In genomic region chr19:50383852-50384684, GRCh38 we compare ENCODE assay signal across 8 cellular contexts. TPM values are rescaled to one million over a fixed set of nuclear protein-coding genes. Genes with fewer than 3 reads are reported as not detected.
DNase-seq lines count a peak whose midpoint lies in the region; TF ChIP-seq lines count a peak whose summit lies in the region.

TSS of gene POLD1 (plus strand) at chr19:50384347. CDS start at chr19:50398852, 14,505 bp downstream.

- H3K27ac ChIP-seq in neuronal stem cell (replicated peaks; ENCODE audit: low read length) = peak within 1 kb of the TSS; percentile 83

- H3K4me1 ChIP-seq in neuronal stem cell (ENCODE audit: control insufficient read depth in 2 of 2, insufficient read depth in 1 of 2, low read depth in 1 of 2, low read length in 2 of 2) = peaks cover 8 to 12% of the 10 kb centered on the region in 2 donors

- WGBS in neuronal stem cell (ENCODE audit: extremely low coverage in 2 of 2, insufficient read length in 2 of 2, insufficient replicate concordance in 1 of 2), 2 donors = no CpG with 5 or more reads among the region's 78 CpGs

- H2BK120ac ChIP-seq in neuronal stem cell (ENCODE audit: low read depth, low read length) = no peak within 1 kb of the TSS

- no peak within 1 kb of the TSS for H2BK5ac ChIP-seq in neuronal stem cell (ENCODE audit: low read length)

- CTCF ChIA-PET in HEK293T (lab: Yijun Ruan, JAX) = interaction anchor here (1.3 to 2.2 kb wide), 2 partner anchors 15 to 172 kb away, joined by 3 to 4 read pairs; no protein-coding TSS in a partner anchor

- no peak for TF ChIP-seq CTCF in subcutaneous adipose tissue (IDR thresholded peaks at IDR 0.05; ENCODE audit: low read depth)

- H3K36me3 ChIP-seq in neuronal stem cell (replicated peaks in 1 of 2; ENCODE audit: control insufficient read depth in 2 of 2, insufficient read depth in 2 of 2, low read length in 2 of 2) = peaks cover 44 to 68% of the 10 kb centered on the region in 2 donors

- H3K27me3 ChIP-seq in neuronal stem cell (ENCODE audit: control insufficient read depth in 3 of 3, insufficient read depth in 3 of 3, low read depth in 1 of 3, low read length in 3 of 3) = peaks cover 0 to 2% (median 0%) of the 10 kb centered on the region in 3 experiments

- H2BK12ac ChIP-seq in neuronal stem cell (ENCODE audit: low read length) = no peak within 1 kb of the TSS

- peak within 1 kb of the TSS; percentile 98 for H3K23ac ChIP-seq in neuronal stem cell (ENCODE audit: low read depth, low read length, poor library complexity)

- POLR2A ChIA-PET in HEK293T (lab: Yijun Ruan, JAX) = interaction anchor here (0.6 to 2.3 kb wide), 15 partner anchors 9 to 84 kb away, joined by 3 to 27 read pairs (median 4); partner anchors contain the start of gene NR1H2

- H3K18ac ChIP-seq in neuronal stem cell (ENCODE audit: low read length) = peak within 1 kb of the TSS; percentile 97

- peak within 1 kb of the TSS; percentile 70 to 90 for H3K4me3 ChIP-seq in neuronal stem cell (ENCODE audit: low read length in 2 of 2)

- peak within 1 kb of the TSS; percentile 30 for H4K8ac ChIP-seq in neuronal stem cell (ENCODE audit: low read depth, low read length)

- H2AK5ac ChIP-seq in neuronal stem cell (ENCODE audit: low read depth, low read length) = peak within 1 kb of the TSS; percentile 61

- DNase-seq in GDM1 (lab: John Stamatoyannopoulos, UW) = peak; percentile 97
- peak; percentile 99 for DNase-seq in HEK293T (ENCODE audit: extremely low spot score)
- peak; percentile 98 for DNase-seq in MV-4-11 (lab: John Stamatoyannopoulos, UW)
- peak; percentile 95 for DNase-seq in SK-MEL-5 (ENCODE audit: low read depth, low spot score)
- peak; percentile 99 for DNase-seq in activated naive CD4-positive, alpha-beta T cell treated with Interleukin-2 at 50 U/mL for 16 hours
- peak; percentile 88 for DNase-seq in foreskin melanocyte
- peak; percentile 98 for DNase-seq in neuronal stem cell (ENCODE audit: low spot score)

- H3K79me1 ChIP-seq in neuronal stem cell (ENCODE audit: low read depth, low read length) = peaks cover 17% of the 10 kb centered on the region

- peak within 1 kb of the TSS; percentile 98 for H3K9ac ChIP-seq in neuronal stem cell (ENCODE audit: low read depth, low read length, poor library complexity)

- peak within 1 kb of the TSS; percentile 93 for H3K4me2 ChIP-seq in neuronal stem cell (ENCODE audit: insufficient read depth, low read length, poor library complexity, severe bottlenecking)

- H3K4ac ChIP-seq in neuronal stem cell (ENCODE audit: low read length) = peak within 1 kb of the TSS; percentile 14

- no peaks in the 10 kb centered on the region for H3K9me3 ChIP-seq in neuronal stem cell (replicated peaks in 1 of 2; ENCODE audit: control insufficient read depth in 2 of 2, insufficient read depth in 1 of 2, low read depth in 1 of 2, low read length in 2 of 2)

- H3K14ac ChIP-seq in neuronal stem cell (ENCODE audit: low read length) = peak within 1 kb of the TSS; percentile 31

- in situ Hi-C loops in SK-MEL-5 (cut with HindIII; ENCODE audit: low pct_unique_long_range_greater_than_20kb, low sequenced_read_pairs) = no loop called here

- H2AFZ ChIP-seq in neuronal stem cell (ENCODE audit: low read length) = peak within 1 kb of the TSS; percentile 97

- no peak within 1 kb of the TSS for H4K91ac ChIP-seq in neuronal stem cell (ENCODE audit: low read depth, low read length, poor library complexity)

- H2BK15ac ChIP-seq in neuronal stem cell (ENCODE audit: low read length) = no peak within 1 kb of the TSS

TF ChIP-seq in HEK293T, 16 proteins besides CTCF, POLR2A, EP300 and RAD21:
- TF ChIP-seq TARDBP (IDR thresholded peaks at IDR 0.05) (no peak), ZNF384 (IDR thresholded peaks at IDR 0.05) (no peak), HDGF (IDR thresholded peaks at IDR 0.05; ENCODE audit: borderline replicate concordance) (peak; percentile 80; the same call in 1 of the 2 replicates), BHLHE40 (IDR thresholded peaks at IDR 0.05; ENCODE audit: borderline replicate concordance) (no peak), FOXK2 (IDR thresholded peaks at IDR 0.05) (no peak), L3MBTL2 (conservative IDR thresholded peaks at IDR 0.05) (peak; percentile 62), ELF4 (IDR thresholded peaks at IDR 0.05) (no peak)

RNA-seq across cellular contexts. Expression of gene POLD1, which starts in this region (rescaled TPM):
- 30.7 and 32.7 TPM in 2 replicates for total RNA-seq in SK-MEL-5 (2014; rRNA removed; shearing (Covaris generic))
- 38.7 and 42.0 TPM in 2 replicates for polyA plus RNA-seq in SK-MEL-5 (2015; cell fraction: cytosol; rRNA removed)
- 144 and 151 TPM in 2 replicates for polyA plus RNA-seq in SK-MEL-5 (2015; cell fraction: nucleus; rRNA removed)
- polyA plus RNA-seq in neuronal stem cell (2013, experiment 1 of 2) = 60.2 TPM
- polyA plus RNA-seq in neuronal stem cell (2013, experiment 2 of 2) = 61.7 TPM
- 10 to 100 TPM in 3 of 4 donors, 1 to 10 TPM in 1; 4.1 to 15.6 (median 10.9) TPM for total RNA-seq in subcutaneous adipose tissue

Comparison
In these comparisons a context has a peak if more than half of its experiments do, and no peak if none do; other contexts are left out.
1. Peak in every context shown above with its lines: DNase-seq, H3K4me3 ChIP-seq and H3K27ac ChIP-seq.